Comparison of ENCODE assay signal across 17 cellular contexts in the genomic region with DNA sequence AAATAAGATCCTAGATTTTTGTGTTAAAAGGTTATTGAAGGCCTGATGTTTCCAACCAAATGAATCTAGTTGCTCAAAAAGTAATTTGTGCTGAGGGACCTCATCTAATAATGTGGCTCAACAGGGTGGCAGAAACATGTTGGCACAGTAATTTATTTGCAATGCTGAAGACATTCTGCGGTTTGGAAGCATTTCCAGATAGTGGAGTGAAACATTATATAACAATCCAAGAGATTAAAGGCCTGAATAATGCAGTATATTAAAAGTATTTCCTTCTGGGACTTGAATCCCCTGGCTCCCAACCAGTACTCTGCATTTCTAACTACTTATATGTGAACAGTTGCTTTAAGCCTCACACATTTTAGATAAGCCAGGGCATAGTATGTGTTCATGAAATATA. TPM values are rescaled to one million over a fixed set of nuclear protein-coding genes. Genes with fewer than 3 reads are reported as not detected.
DNase-seq lines count a peak whose midpoint lies in the region; ATAC-seq, FAIRE-seq and TF ChIP-seq lines count a peak whose summit lies in the region.
"Had no signal": no experiment of that assay in that cellular context is flagged by ENCODE, and none has a peak within 500 bp of the region (broad histone marks: within the 10 kb centered on the region; RNA-seq: fewer than 3 reads in every experiment).

No MANE protein-coding gene starts in this region.

- CTCF ChIA-PET in CD8-positive, alpha-beta memory T cell (lab: Charles Lee), result no interaction called here

- H3K9me3 ChIP-seq in astrocyte (ENCODE audit: insufficient read depth, low read depth, low read length), result no peaks in the 10 kb centered on the region
- H3K9me3 ChIP-seq in CD8-positive, alpha-beta memory T cell (ENCODE audit: low read length), result no peaks in the 10 kb centered on the region
- H3K9me3 ChIP-seq: mucosa of descending colon, ovary had no signal

- H3K9me3 Mint-ChIP-seq in astrocyte (ENCODE audit: unreplicated experiment) (no peaks in the 10 kb centered on the region), CD14-positive monocyte (no peaks in the 10 kb centered on the region)
- no peaks in the 10 kb centered on the region for H3K9me3 Mint-ChIP-seq in CD8-positive, alpha-beta memory T cell
- H3K9me3 Mint-ChIP-seq: activated CD4-positive, alpha-beta memory T cell treated with anti-CD3 and anti-CD28 coated beads, Interleukin-2, amount 10 ng/mL, durations not matched to agents 7 days and 5 days; type B pancreatic cell had no signal

- H4K20me1 ChIP-seq in astrocyte (ENCODE audit: insufficient read depth, low read length), result no peaks in the 10 kb centered on the region

- H3K27me3 ChIP-seq in astrocyte (ENCODE audit: insufficient read depth, low read length), result no peaks in the 10 kb centered on the region
- no peaks in the 10 kb centered on the region for H3K27me3 ChIP-seq in CD8-positive, alpha-beta memory T cell (ENCODE audit: insufficient read depth, low read length, poor library complexity, severe bottlenecking)
- H3K27me3 ChIP-seq: ovary had no signal

- no peak overlapping the region for H3K4me3 Mint-ChIP-seq in astrocyte (ENCODE audit: unreplicated experiment)
- H3K4me3 Mint-ChIP-seq in CD14-positive monocyte, result no peak overlapping the region
- H3K4me3 Mint-ChIP-seq in CD8-positive, alpha-beta memory T cell, result no peak overlapping the region
- H3K4me3 Mint-ChIP-seq: activated CD4-positive, alpha-beta memory T cell treated with anti-CD3 and anti-CD28 coated beads, Interleukin-2, amount 10 ng/mL, durations not matched to agents 7 days and 5 days; B cell; type B pancreatic cell had no signal

- FAIRE-seq in astrocyte (lab: Jason Lieb, UNC), result peak; percentile 87
- FAIRE-seq: GM19239, H1 had no signal

- in situ Hi-C loops in ACHN (cut with HindIII; ENCODE audit: low pct_ligation_motif_present, low pct_unique_long_range_greater_than_20kb, low sequenced_read_pairs), result no loop called here

- H3K4me2 ChIP-seq in astrocyte (ENCODE audit: low read length), result no peak overlapping the region

- H3K4me1 Mint-ChIP-seq in astrocyte (ENCODE audit: low read depth, unreplicated experiment) (peaks cover 15% of the 10 kb centered on the region), CD14-positive monocyte (no peaks in the 10 kb centered on the region)
- no peaks in the 10 kb centered on the region for H3K4me1 Mint-ChIP-seq in CD8-positive, alpha-beta memory T cell
- H3K4me1 Mint-ChIP-seq: activated CD4-positive, alpha-beta memory T cell treated with anti-CD3 and anti-CD28 coated beads, Interleukin-2, amount 10 ng/mL, durations not matched to agents 7 days and 5 days; B cell had no signal

- no peaks in the 10 kb centered on the region for H3K27me3 Mint-ChIP-seq in astrocyte (ENCODE audit: low read depth, unreplicated experiment)
- H3K27me3 Mint-ChIP-seq in CD14-positive monocyte (ENCODE audit: low read depth in 3 of 3), result peaks cover 0 to 1% (median 0%) of the 10 kb centered on the region in 3 donors
- H3K27me3 Mint-ChIP-seq in CD8-positive, alpha-beta memory T cell, result peaks cover 0 to 9% of the 10 kb centered on the region in 2 donors
- H3K27me3 Mint-ChIP-seq: activated CD4-positive, alpha-beta memory T cell treated with anti-CD3 and anti-CD28 coated beads, Interleukin-2, amount 10 ng/mL, durations not matched to agents 7 days and 5 days; B cell; type B pancreatic cell had no signal

- DNase-seq in ACHN (peak; percentile 85), HS-27A (ENCODE audit: low read depth) (peak; percentile 68), astrocyte (ENCODE audit: low read depth) (peak; percentile 18), left lobe of liver (ENCODE audit: low spot score) (no peak), activated gamma-delta T cell (lab: John Stamatoyannopoulos, UW) (no peak), CD14-positive monocyte (ENCODE audit: low spot score) (no peak)
- no peak for DNase-seq in CD8-positive, alpha-beta memory T cell
- DNase-seq: activated CD4-positive, alpha-beta memory T cell treated with anti-CD3 and anti-CD28 coated beads, Interleukin-2, amount 10 ng/mL, durations not matched to agents 7 days and 5 days; mucosa of descending colon; ovary; RPMI8226; T-helper 9 cell had no signal

- H2AFZ ChIP-seq in astrocyte (ENCODE audit: low read depth, low read length), result no peak overlapping the region

- no peaks in the 10 kb centered on the region for H3K36me3 ChIP-seq in astrocyte (ENCODE audit: insufficient read depth, low read length)
- H3K36me3 ChIP-seq in CD8-positive, alpha-beta memory T cell (ENCODE audit: insufficient read depth, low read length), result no peaks in the 10 kb centered on the region
- H3K36me3 ChIP-seq: ovary had no signal

- H3K4me1 ChIP-seq in astrocyte (ENCODE audit: insufficient read depth, low read length), result no peaks in the 10 kb centered on the region
- H3K4me1 ChIP-seq in CD8-positive, alpha-beta memory T cell (ENCODE audit: insufficient read depth, low read length), result no peaks in the 10 kb centered on the region

- TF ChIP-seq CTCF in astrocyte (IDR thresholded peaks at IDR 0.05; ENCODE audit: insufficient read depth, low read depth, low read length) (no peak), CD14-positive monocyte (IDR thresholded peaks at IDR 0.05) (no peak)

- intact Hi-C loops in CD14-positive monocyte (cut with micrococcal nuclease), result no loop called here

- H3K36me3 Mint-ChIP-seq in astrocyte (ENCODE audit: low read depth, unreplicated experiment) (no peaks in the 10 kb centered on the region), CD14-positive monocyte (no peaks in the 10 kb centered on the region)
- H3K36me3 Mint-ChIP-seq in CD8-positive, alpha-beta memory T cell, result no peaks in the 10 kb centered on the region
- H3K36me3 Mint-ChIP-seq: type B pancreatic cell had no signal

- no peaks in the 10 kb centered on the region for H3K79me2 ChIP-seq in astrocyte (ENCODE audit: insufficient read depth, low read length)

- peak; percentile 48 for ATAC-seq in left lobe of liver
- ATAC-seq in GM21360 (IDR thresholded peaks at IDR 0.05; ENCODE audit: unreplicated experiment), result no peak

- H3K27ac ChIP-seq in astrocyte (ENCODE audit: low read depth, low read length), result no peak overlapping the region
- H3K27ac ChIP-seq in CD8-positive, alpha-beta memory T cell (ENCODE audit: low read depth, low read length), result no peak overlapping the region
- H3K27ac ChIP-seq: ovary had no signal

- POLR2A ChIA-PET in CD8-positive, alpha-beta memory T cell (lab: Charles Lee), result no interaction called here

- no peak overlapping the region for H3K4me3 ChIP-seq in astrocyte (ENCODE audit: insufficient read depth, low read depth, low read length)
- H3K4me3 ChIP-seq in CD8-positive, alpha-beta memory T cell (ENCODE audit: low read length), result no peak overlapping the region
- H3K4me3 ChIP-seq: mucosa of descending colon, ovary had no signal

- H3K27ac Mint-ChIP-seq in astrocyte (ENCODE audit: unreplicated experiment) (no peak overlapping the region), CD14-positive monocyte (no peak overlapping the region)
- no peak overlapping the region for H3K27ac Mint-ChIP-seq in CD8-positive, alpha-beta memory T cell
- H3K27ac Mint-ChIP-seq: activated CD4-positive, alpha-beta memory T cell treated with anti-CD3 and anti-CD28 coated beads, Interleukin-2, amount 10 ng/mL, durations not matched to agents 7 days and 5 days; B cell; type B pancreatic cell had no signal

- H3K9ac ChIP-seq in astrocyte (ENCODE audit: low read length), result no peak overlapping the region

RNA-seq across cellular contexts. Expression of a gene that starts 25.9 kb away (rescaled TPM):
- 1.5 and 2.1 TPM in 2 replicates for total RNA-seq in astrocyte
- 527 TPM for total RNA-seq in left lobe of liver
- 100 to 1,000 TPM; 105 to 117 TPM for polyA plus RNA-seq in CD14-positive monocyte
- total RNA-seq in CD8-positive, alpha-beta memory T cell, result under 1 TPM; 0.26 to 0.62 TPM
- not detected for polyA plus RNA-seq in CD8-positive, alpha-beta memory T cell
- total RNA-seq: activated CD4-positive, alpha-beta memory T cell treated with anti-CD3 and anti-CD28 coated beads, Interleukin-2, amount 10 ng/mL, durations not matched to agents 7 days and 5 days; B cell had no signal

Comparison
In these comparisons a context has a peak if more than half of its experiments do, and no peak if none do; other contexts are left out.
1. DNase-seq: peak in ACHN (single experiment), HS-27A (single experiment) and astrocyte (single experiment); none in left lobe of liver (single experiment), activated gamma-delta T cell (single experiment), CD14-positive monocyte (single experiment) and CD8-positive, alpha-beta memory T cell (0 of 5).
2. RNA of a gene that starts 25.9 kb away (total RNA-seq): 527 TPM in left lobe of liver (single experiment); 1.5 to 2.1 TPM in astrocyte and 0.26 to 0.62 TPM in CD8-positive, alpha-beta memory T cell; every median in the first group is over 100 times any median in the second.